In the genomic region with DNA sequence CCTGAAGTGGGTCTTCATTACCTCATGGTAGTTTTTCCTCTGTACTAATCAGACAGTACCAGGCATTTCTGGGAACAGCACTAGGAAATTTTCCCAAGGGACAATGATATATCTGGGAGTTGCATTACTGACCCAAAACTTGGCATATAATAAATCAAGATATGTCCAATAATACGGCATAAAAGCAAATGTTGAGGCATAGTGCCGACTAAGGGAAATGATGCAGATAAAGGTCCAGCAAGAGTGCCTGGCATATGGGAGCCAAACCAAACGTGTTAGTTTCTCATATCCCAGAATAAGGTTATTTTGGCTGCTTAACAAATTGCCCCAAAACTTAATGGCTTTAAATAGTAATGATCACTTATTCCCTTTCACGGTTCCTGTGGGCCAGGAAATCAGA, we compare ENCODE assay signal across 2 cellular contexts.
TF ChIP-seq lines count a peak whose summit lies in the region.

No MANE protein-coding gene starts in this region.

TF ChIP-seq in GM23338, 12 proteins besides CTCF, POLR2A, EP300 and RAD21:
- TF ChIP-seq ZNF331 (CRISPR knock-in tag; IDR thresholded peaks at IDR 0.05; ENCODE audit: low read depth): no peak

TF ChIP-seq in H1, 55 proteins besides CTCF, POLR2A, EP300 and RAD21:
- no peak for TF ChIP-seq NANOG (IDR thresholded peaks at IDR 0.05; ENCODE audit: insufficient read depth, low read depth, low read length, poor library complexity, severe bottlenecking)
